1 cellular context compared by ENCODE assay signal in the genomic region with DNA sequence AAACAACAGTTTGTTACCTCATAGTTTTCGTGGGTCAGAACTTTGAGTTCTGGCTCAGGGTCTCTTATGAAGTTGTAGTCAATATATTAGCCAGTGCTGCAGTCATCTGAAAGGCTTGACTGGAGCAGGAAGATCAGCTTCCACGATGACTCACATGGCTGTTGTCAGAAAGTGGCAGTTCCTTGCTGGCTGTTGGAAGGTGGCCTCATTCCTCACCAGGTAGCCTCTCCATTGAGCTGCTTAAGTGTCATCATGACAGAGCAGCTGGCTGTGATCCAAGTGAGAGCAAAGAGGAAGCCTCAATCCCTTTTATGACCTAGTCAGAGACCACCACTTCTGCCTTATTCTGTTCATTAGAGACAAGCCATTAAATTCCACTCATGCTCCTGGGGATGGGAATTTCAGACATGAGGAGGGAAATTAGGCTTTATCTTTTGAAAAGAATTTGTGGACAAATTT.
A peak's percentile ranks its signal among the peaks of the same experiment; 100 is the strongest.
TF ChIP-seq lines count a peak whose summit lies in the region.

No MANE protein-coding gene starts in this region.

TF ChIP-seq in K562, 482 proteins besides CTCF, POLR2A, EP300 and RAD21 (continued from another document and continues in another):
- TF ChIP-seq CREB3L1 (IDR thresholded peaks at IDR 0.05; ENCODE audit: borderline replicate concordance, low read depth), result peak; percentile 51; the same call in 1 of the 2 replicates
- no peak for TF ChIP-seq DEAF1 (CRISPR knock-in tag; IDR thresholded peaks at IDR 0.05)
- TF ChIP-seq DIDO1 (tag; IDR thresholded peaks at IDR 0.05; ENCODE audit: low read depth), result no peak
- TF ChIP-seq BDP1 (IDR thresholded peaks at IDR 0.05; ENCODE audit: insufficient read depth, insufficient read length), result no peak
- no peak for TF ChIP-seq ZBTB40 (IDR thresholded peaks at IDR 0.05)
- no peak for TF ChIP-seq ZBTB40 (CRISPR knock-in tag; IDR thresholded peaks at IDR 0.05)
- TF ChIP-seq ZNF778 (CRISPR knock-in tag; IDR thresholded peaks at IDR 0.05), result no peak
- 0 out of 2 replicates have a peak, but pooled peaks have one; percentile 44 for TF ChIP-seq ZBTB12 (CRISPR knock-in tag; IDR thresholded peaks at IDR 0.05)
- TF ChIP-seq ZBED1 (IDR thresholded peaks at IDR 0.05), result no peak
- TF ChIP-seq FOSL1 (tag; conservative IDR thresholded peaks at IDR 0.05), result peak; percentile 96
- no peak for TF ChIP-seq ZNF174 (CRISPR knock-in tag; IDR thresholded peaks at IDR 0.05)
- no peak for TF ChIP-seq ZNF263 (CRISPR knock-in tag; IDR thresholded peaks at IDR 0.05; ENCODE audit: borderline replicate concordance)
- no peak for TF ChIP-seq PHB (CRISPR knock-in tag; IDR thresholded peaks at IDR 0.05)
- no peak for TF ChIP-seq RFX5 (IDR thresholded peaks at IDR 0.05; ENCODE audit: low read depth, low read length)
- TF ChIP-seq ZBTB5 (IDR thresholded peaks at IDR 0.05), result no peak
- TF ChIP-seq LEF1 (IDR thresholded peaks at IDR 0.05), result peak; percentile 79
- TF ChIP-seq, protein P1, sequence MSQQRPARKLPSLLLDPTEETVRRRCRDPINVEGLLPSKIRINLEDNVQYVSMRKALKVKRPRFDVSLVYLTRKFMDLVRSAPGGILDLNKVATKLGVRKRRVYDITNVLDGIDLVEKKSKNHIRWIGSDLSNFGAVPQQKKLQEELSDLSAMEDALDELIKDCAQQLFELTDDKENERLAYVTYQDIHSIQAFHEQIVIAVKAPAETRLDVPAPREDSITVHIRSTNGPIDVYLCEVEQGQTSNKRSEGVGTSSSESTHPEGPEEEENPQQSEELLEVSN (IDR thresholded peaks at IDR 0.05; ENCODE audit: borderline replicate concordance in 1 of 2, extremely low read depth in 1 of 2, insufficient read depth in 1 of 2, insufficient read length in 1 of 2, low read depth in 1 of 2, low read length in 1 of 2, poor library complexity in 1 of 2, severe bottlenecking in 1 of 2), result peak; percentile 23 to 35
- TF ChIP-seq POLR3A (IDR thresholded peaks at IDR 0.05; ENCODE audit: borderline replicate concordance, extremely low read depth, insufficient read depth, insufficient read length), result no peak
- no peak for TF ChIP-seq TEAD1 (CRISPR knock-in tag; IDR thresholded peaks at IDR 0.05)
- TF ChIP-seq ZNF551 (CRISPR knock-in tag; IDR thresholded peaks at IDR 0.05), result no peak
- TF ChIP-seq CLOCK (CRISPR knock-in tag; IDR thresholded peaks at IDR 0.05; ENCODE audit: borderline replicate concordance), result no peak
- TF ChIP-seq ZNF589 (CRISPR knock-in tag; IDR thresholded peaks at IDR 0.05; ENCODE audit: low read depth), result no peak
- peak; percentile 62; the same call in 1 of the 2 replicates for TF ChIP-seq HMBOX1 (IDR thresholded peaks at IDR 0.05)
- peak; percentile 89 for TF ChIP-seq CREM (IDR thresholded peaks at IDR 0.05; ENCODE audit: low read depth)
- TF ChIP-seq TAF9B (IDR thresholded peaks at IDR 0.05; ENCODE audit: partially characterized antibody), result peak; percentile 54
- TF ChIP-seq, protein P2, sequence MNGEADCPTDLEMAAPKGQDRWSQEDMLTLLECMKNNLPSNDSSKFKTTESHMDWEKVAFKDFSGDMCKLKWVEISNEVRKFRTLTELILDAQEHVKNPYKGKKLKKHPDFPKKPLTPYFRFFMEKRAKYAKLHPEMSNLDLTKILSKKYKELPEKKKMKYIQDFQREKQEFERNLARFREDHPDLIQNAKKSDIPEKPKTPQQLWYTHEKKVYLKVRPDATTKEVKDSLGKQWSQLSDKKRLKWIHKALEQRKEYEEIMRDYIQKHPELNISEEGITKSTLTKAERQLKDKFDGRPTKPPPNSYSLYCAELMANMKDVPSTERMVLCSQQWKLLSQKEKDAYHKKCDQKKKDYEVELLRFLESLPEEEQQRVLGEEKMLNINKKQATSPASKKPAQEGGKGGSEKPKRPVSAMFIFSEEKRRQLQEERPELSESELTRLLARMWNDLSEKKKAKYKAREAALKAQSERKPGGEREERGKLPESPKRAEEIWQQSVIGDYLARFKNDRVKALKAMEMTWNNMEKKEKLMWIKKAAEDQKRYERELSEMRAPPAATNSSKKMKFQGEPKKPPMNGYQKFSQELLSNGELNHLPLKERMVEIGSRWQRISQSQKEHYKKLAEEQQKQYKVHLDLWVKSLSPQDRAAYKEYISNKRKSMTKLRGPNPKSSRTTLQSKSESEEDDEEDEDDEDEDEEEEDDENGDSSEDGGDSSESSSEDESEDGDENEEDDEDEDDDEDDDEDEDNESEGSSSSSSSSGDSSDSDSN (IDR thresholded peaks at IDR 0.05; ENCODE audit: borderline replicate concordance in 1 of 2, low read depth in 2 of 2, low read length in 2 of 2), result peak in 1 of 2 experiments; percentile 67; a peak in 1 of 4 replicates
- TF ChIP-seq ELF2 (CRISPR knock-in tag; IDR thresholded peaks at IDR 0.05), result no peak
- no peak for TF ChIP-seq SIX5 (IDR thresholded peaks at IDR 0.05; ENCODE audit: borderline replicate concordance in 1 of 2, insufficient read depth in 1 of 2, low read depth in 1 of 2, low read length in 2 of 2)
- TF ChIP-seq LCOR (CRISPR knock-in tag; IDR thresholded peaks at IDR 0.05), result no peak
- TF ChIP-seq SMAD2 (IDR thresholded peaks at IDR 0.05; ENCODE audit: low read depth, low read length), result no peak
- no peak for TF ChIP-seq TFAM (CRISPR knock-in tag; conservative IDR thresholded peaks at IDR 0.05)
- peak; percentile 26 for TF ChIP-seq BRD9 (IDR thresholded peaks at IDR 0.05; ENCODE audit: low read depth, partially characterized antibody)
